18 cellular contexts compared by ENCODE assay signal in the genomic region with DNA sequence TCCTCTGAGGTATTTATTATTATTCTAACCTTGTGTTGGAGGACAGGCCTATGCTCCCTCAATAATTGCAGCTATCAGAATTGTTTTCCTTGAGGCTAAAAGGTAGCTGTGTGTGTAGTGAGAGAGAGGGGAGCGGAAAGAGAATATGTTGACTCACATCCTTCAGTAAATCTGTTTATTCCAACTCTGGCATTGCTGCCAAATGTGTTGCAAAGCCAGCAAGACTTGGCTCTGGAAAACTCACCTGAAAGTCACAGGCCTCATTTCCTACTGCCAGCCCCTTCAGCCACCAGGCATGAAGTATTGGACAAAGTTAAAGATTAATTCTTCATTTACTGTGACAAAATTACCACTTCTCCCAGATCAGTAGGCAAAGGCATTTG. TPM values are rescaled to one million over a fixed set of nuclear protein-coding genes. Genes with fewer than 3 reads are reported as not detected.
A peak's percentile ranks its signal among the peaks of the same experiment; 100 is the strongest.
DNase-seq lines count a peak whose midpoint lies in the region; ATAC-seq and TF ChIP-seq lines count a peak whose summit lies in the region.
"Had no signal": no experiment of that assay in that cellular context is flagged by ENCODE, and none has a peak within 500 bp of the region (broad histone marks: within the 10 kb centered on the region; RNA-seq: fewer than 3 reads in every experiment).

No MANE protein-coding gene starts in this region.

- ATAC-seq in lower lobe of right lung (peak; percentile 32 to 56), HG03571 (IDR thresholded peaks at IDR 0.05; ENCODE audit: unreplicated experiment) (no peak)
- ATAC-seq: natural killer cell had no signal

- H3K4me1 ChIP-seq in lower lobe of right lung, result no peaks in the 10 kb centered on the region
- H3K4me1 ChIP-seq: tibial nerve had no signal

- no peak overlapping the region for H3K4me3 ChIP-seq in lower lobe of right lung
- H3K4me3 ChIP-seq: lung, tibial nerve had no signal

- intact Hi-C loops in lower lobe of right lung (cut with DNase I), result no loop called here

- no peak for TF ChIP-seq CTCF in lower lobe of right lung (IDR thresholded peaks at IDR 0.05)

- no peak overlapping the region for H3K27ac ChIP-seq in lower lobe of right lung
- H3K27ac ChIP-seq: tibial nerve had no signal

- H3K9me3 ChIP-seq in lower lobe of right lung, result no peaks in the 10 kb centered on the region
- H3K9me3 ChIP-seq: tibial nerve had no signal

- no peaks in the 10 kb centered on the region for H3K27me3 ChIP-seq in lower lobe of right lung (ENCODE audit: low read depth)
- H3K27me3 ChIP-seq: tibial nerve had no signal

- DNase-seq in HT1080 (ENCODE audit: low read depth) (peak; percentile 67), NCI-H446 (lab: John Stamatoyannopoulos, UW) (peak; percentile 59 to 74), cerebellar cortex (ENCODE audit: low spot score) (peak; percentile 97), lower lobe of right lung (no peak), NCI-H748 (lab: John Stamatoyannopoulos, UW; ENCODE audit: unreplicated experiment) (no peak), GOT3 (lab: John Stamatoyannopoulos, UW) (no peak)
- DNase-seq in activated T-cell treated with anti-CD3 and anti-CD28 coated beads, Interleukin-2, amount 50 U/mL, for 1 hour, result no peak
- DNase-seq: activated CD4-positive, alpha-beta T cell treated with anti-CD3 and anti-CD28 coated beads, Interleukin-2, amount 50 U/mL, for 48 hours; activated naive CD8-positive, alpha-beta T cell treated with anti-CD3 and anti-CD28 coated beads for 36 hours; activated T-cell treated with anti-CD3 and anti-CD28 coated beads, Interleukin-2, amount 50 U/mL, for 48 hours; natural killer cell; NCI-H524; stimulated activated CD4-positive, alpha-beta T cell treated with anti-CD3 and anti-CD28 coated beads, Interleukin-12 subunit alpha, Interleukin-12 subunit beta, amount 100 ng/mL, for 4 hours; stimulated activated naive CD4-positive, alpha-beta T cell had no signal

- no peaks in the 10 kb centered on the region for H3K36me3 ChIP-seq in lower lobe of right lung
- H3K36me3 ChIP-seq: tibial nerve had no signal

RNA-seq across cellular contexts. Expression of gene CA10, which starts 9.6 kb away (rescaled TPM):
- not detected in 2 replicates for total RNA-seq in HT1080 (2014; rRNA removed; shearing (Covaris generic))
- not detected in 2 replicates for polyA plus RNA-seq in HT1080 (2015; cell fraction: cytosol; rRNA removed)
- polyA plus RNA-seq in HT1080 (2015; cell fraction: nucleus; rRNA removed), result not detected in 2 replicates
- not detected for total RNA-seq in lower lobe of right lung
- total RNA-seq: activated naive CD8-positive, alpha-beta T cell treated with anti-CD3 and anti-CD28 coated beads for 36 hours; cardiac septum; natural killer cell; tibial nerve had no signal

Comparison
In these comparisons a context has a peak if more than half of its experiments do, and no peak if none do; other contexts are left out.
1. DNase-seq: peak in HT1080 (single experiment), NCI-H446 (2 of 2) and cerebellar cortex (single experiment); none in lower lobe of right lung (single experiment), NCI-H748 (single experiment), GOT3 (single experiment) and activated T-cell treated with anti-CD3 and anti-CD28 coated beads, Interleukin-2, amount 50 U/mL, for 1 hour (single experiment).